Comparison of ENCODE assay signal across 8 cellular contexts in genomic region chr2:138085441-138085840, GRCh38.
DNase-seq lines count a peak whose midpoint lies in the region; TF ChIP-seq lines count a peak whose summit lies in the region.
"Not testable (repeated sequence)": the region's sequence is repeated elsewhere in the genome, so short reads cannot be mapped to it uniquely, and the experiment has no call there.

No MANE protein-coding gene starts in this region.

- H3K4me3 ChIP-seq in AG04449 (ENCODE audit: low read depth, low read length); PC-9; fibroblast of pulmonary artery (replicated peaks; ENCODE audit: low read depth, low read length): not testable (repeated sequence)

- CTCF ChIA-PET in AG04449 (lab: Yijun Ruan, JAX): interaction anchor here (0.8 to 8.6 kb wide), 4 partner anchors 9 to 174 kb away, joined by 3 to 276 read pairs (median 4); no protein-coding TSS in a partner anchor
- CTCF ChIA-PET in PC-9 (lab: Charles Lee): interaction anchor here (0.9 kb wide), 1 partner anchor 13 kb away, joined by 3 read pairs; no protein-coding TSS in a partner anchor

- H3K27ac Mint-ChIP-seq in chondrocyte (ENCODE audit: unreplicated experiment): peak overlapping the region; percentile 30

- H3K4me2 ChIP-seq in PC-9: 0 out of 2 replicates have a peak overlapping the region, but pooled peaks have one; percentile 9

- H3F3A ChIP-seq in PC-9 (ENCODE audit: insufficient read depth, low read depth): not testable (repeated sequence)

- not testable (repeated sequence) for BruUV-seq in PC-9 (replicated peaks; lab: Mats Ljungman, UMichigan)

- not testable (repeated sequence) for H3K9me3 ChIP-seq in PC-9 (ENCODE audit: insufficient read depth, low read depth)

- not testable (repeated sequence) for H3K36me3 Mint-ChIP-seq in chondrocyte (ENCODE audit: low read depth)

- H3K27me3 ChIP-seq in PC-9 (ENCODE audit: insufficient read depth, low read depth): not testable (repeated sequence)

- H3K27me3 Mint-ChIP-seq in chondrocyte (ENCODE audit: low read depth): not testable (repeated sequence)

- not testable (repeated sequence) for H3K9me3 Mint-ChIP-seq in chondrocyte (ENCODE audit: low read depth)

- not testable (repeated sequence) for TF ChIP-seq CTCF in AG04449 (IDR thresholded peaks at IDR 0.05; ENCODE audit: insufficient read depth, low read length, missing control alignments); PC-9 (conservative IDR thresholded peaks at IDR 0.05); chondrocyte (IDR thresholded peaks at IDR 0.05); fibroblast of pulmonary artery (IDR thresholded peaks at IDR 0.05; ENCODE audit: low read length, missing control alignments)

- POLR2A ChIA-PET in AG04449 (lab: Yijun Ruan, JAX) (interaction anchor here (1.3 kb wide), 1 partner anchor 156 kb away, joined by 4 read pairs; no protein-coding TSS in a partner anchor), PC-9 (lab: Charles Lee; ENCODE audit: unreplicated experiment) (interaction anchor here (0.6 kb wide), 2 partner anchors 13 to 53 kb away, joined by 4 to 7 read pairs; no protein-coding TSS in a partner anchor)

- H3K36me3 ChIP-seq in PC-9 (ENCODE audit: low read depth): not testable (repeated sequence)

- H3K9me2 ChIP-seq in PC-9 (ENCODE audit: insufficient read depth): not testable (repeated sequence)

- H3K4me1 ChIP-seq in PC-9 (replicated peaks; ENCODE audit: insufficient read depth): peaks cover 16% of the 10 kb centered on the region

- H4K20me1 ChIP-seq in PC-9 (ENCODE audit: insufficient read depth): not testable (repeated sequence)

- H3K4me1 Mint-ChIP-seq in chondrocyte (ENCODE audit: low read depth): peaks cover 30% of the 10 kb centered on the region

- H3K4me3 Mint-ChIP-seq in chondrocyte (ENCODE audit: unreplicated experiment): not testable (repeated sequence)

- not testable (repeated sequence) for H3K27ac ChIP-seq in PC-9

- not testable (repeated sequence) for H3K79me2 ChIP-seq in PC-9 (ENCODE audit: low read depth)

- intact Hi-C loops in PC-9 (cut with micrococcal nuclease; ENCODE audit: unreplicated experiment): not testable (repeated sequence)

- DNase-seq in AG04449 (ENCODE audit: low read depth, low spot score): peak; percentile 14
- DNase-seq in GM04504 (ENCODE audit: low read depth): peak; percentile 17
- DNase-seq in HS-5 (ENCODE audit: low read depth): peak; percentile 19
- DNase-seq in PC-9: peak in 1 of 2 experiments; percentile 74
- peak; percentile 69 for DNase-seq in amniotic epithelial cell (ENCODE audit: low read depth)
- DNase-seq in chondrocyte (ENCODE audit: low spot score): not testable (repeated sequence)
- DNase-seq in fibroblast of pulmonary artery (ENCODE audit: low read depth): peak; percentile 49
- DNase-seq in kidney glomerular epithelial cell (lab: John Stamatoyannopoulos, UW): peak; percentile 49

- not testable (repeated sequence) for H2AFZ ChIP-seq in PC-9
